ENCODE assay signal across 8 cellular contexts in the genomic region with DNA sequence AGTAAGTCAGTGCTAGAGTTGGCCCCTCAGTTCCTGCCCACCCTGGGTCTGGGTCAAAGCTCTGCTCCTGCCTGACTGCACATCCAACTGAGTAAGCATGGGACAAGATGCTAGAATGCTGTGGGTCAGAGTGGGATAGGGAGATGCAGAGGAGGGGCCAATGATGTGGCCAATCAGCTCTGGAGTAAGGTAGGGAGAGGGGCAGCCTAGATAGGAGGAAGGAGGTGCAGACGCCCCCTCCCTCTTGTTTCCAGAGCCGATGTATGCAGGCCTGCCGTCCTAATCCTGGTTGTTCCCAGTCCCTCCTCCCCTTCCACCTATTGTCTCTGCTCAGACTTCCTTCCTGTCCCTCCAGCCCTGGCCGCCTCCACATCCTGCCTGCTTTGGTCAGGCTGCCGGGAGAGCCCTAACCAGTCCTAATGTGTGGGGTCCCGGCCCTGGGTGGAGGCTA. TPM values are rescaled to one million over a fixed set of nuclear protein-coding genes. Genes with fewer than 3 reads are reported as not detected.
DNase-seq lines count a peak whose midpoint lies in the region; ATAC-seq and TF ChIP-seq lines count a peak whose summit lies in the region.

No MANE protein-coding gene starts in this region.

- intact Hi-C loops in HCT116 (cut with micrococcal nuclease) (no loop called here), OCI-LY7 (cut with micrococcal nuclease; ENCODE audit: unreplicated experiment) (no loop called here)

- RAD21 ChIA-PET in HCT116 (lab: Charles Lee; ENCODE audit: low non-redundant PET in 1 of 2, low total read pairs in 2 of 2, uncharacterized antibody in 2 of 2, unreplicated experiment in 2 of 2): no interaction called here

- TF ChIP-seq POLR2A in HCT116 (IDR thresholded peaks at IDR 0.05; ENCODE audit: borderline replicate concordance, extremely low read depth, insufficient read depth, insufficient read length): no peak

- DNase-seq in HCT116 (ENCODE audit: low read depth, low spot score): no peak
- DNase-seq in activated CD8-positive, alpha-beta T cell treated with anti-CD3 and anti-CD28 coated beads, Interleukin-2, amount 10 ng/mL, durations not matched to agents 7 days and 5 days: no peak
- peak; percentile 68 for DNase-seq in right atrium auricular region (ENCODE audit: low spot score)
- no peak for DNase-seq in skeletal muscle cell (ENCODE audit: low read depth)
- DNase-seq in NCI-H524 (lab: John Stamatoyannopoulos, UW): no peak
- no peak for DNase-seq in stimulated activated naive CD4-positive, alpha-beta T cell (lab: John Stamatoyannopoulos, UW)
- DNase-seq in OCI-LY7 (ENCODE audit: low spot score): no peak

- BruUV-seq in HCT116 (replicated peaks; lab: Mats Ljungman, UMichigan) (no TSS peak), OCI-LY7 (replicated peaks; lab: Mats Ljungman, UMichigan) (no TSS peak)

- POLR2A ChIA-PET in HCT116 (lab: Charles Lee) (interaction anchor here (2.0 kb wide), 1 partner anchor 198 kb away, joined by 10 read pairs; a partner anchor contains a TSS), OCI-LY7 (lab: Charles Lee) (no interaction called here)
- POLR2A ChIA-PET in activated CD8-positive, alpha-beta T cell treated with anti-CD3 and anti-CD28 coated beads, Interleukin-2, amount 10 ng/mL, durations not matched to agents 7 days and 5 days (lab: Charles Lee): no interaction called here

- CTCF ChIA-PET in HCT116 (lab: Charles Lee): no interaction called here
- CTCF ChIA-PET in activated CD8-positive, alpha-beta T cell treated with anti-CD3 and anti-CD28 coated beads, Interleukin-2, amount 10 ng/mL, durations not matched to agents 7 days and 5 days (lab: Charles Lee): interaction anchor here (5.3 kb wide), 1 partner anchor 12 kb away, joined by 71 read pairs; no protein-coding TSS in a partner anchor
- CTCF ChIA-PET in OCI-LY7 (lab: Charles Lee; ENCODE audit: unreplicated experiment): interaction anchor here (0.5 to 1.0 kb wide), 2 partner anchors 11 to 134 kb away, joined by 3 read pairs; no protein-coding TSS in a partner anchor

- H3K27ac ChIP-seq in HCT116 (ENCODE audit: low read depth, low read length): peak overlapping the region; percentile 66
- H3K27ac ChIP-seq in right atrium auricular region: peak overlapping the region; percentile 17 to 84
- H3K27ac ChIP-seq in OCI-LY7 (ENCODE audit: low read depth, low read length, poor library complexity, severe bottlenecking): no peak overlapping the region

- H3K4me2 ChIP-seq in HCT116 (ENCODE audit: low read length) (peak overlapping the region; percentile 85), OCI-LY7 (ENCODE audit: low read length) (no peak overlapping the region)

- H3K9me2 ChIP-seq in HCT116 (ENCODE audit: insufficient read depth): no peaks in the 10 kb centered on the region
- H3K9me2 ChIP-seq in OCI-LY7 (ENCODE audit: insufficient read depth, low read length): no peaks in the 10 kb centered on the region

- H3K4me3 Mint-ChIP-seq in activated CD8-positive, alpha-beta T cell treated with anti-CD3 and anti-CD28 coated beads, Interleukin-2, amount 10 ng/mL, durations not matched to agents 7 days and 5 days: peak overlapping the region; percentile 40

- H3K4me1 ChIP-seq in HCT116 (ENCODE audit: control insufficient read depth in 1 of 2, insufficient read depth in 2 of 2, low read length in 2 of 2): peaks cover 18 to 30% of the 10 kb centered on the region in 2 experiments
- peaks cover 0 to 34% of the 10 kb centered on the region in 2 donors for H3K4me1 ChIP-seq in right atrium auricular region
- peaks cover 5% of the 10 kb centered on the region for H3K4me1 ChIP-seq in OCI-LY7 (ENCODE audit: insufficient read depth, low read length, poor library complexity, severe bottlenecking)

- no peak overlapping the region for H3K27ac Mint-ChIP-seq in activated CD8-positive, alpha-beta T cell treated with anti-CD3 and anti-CD28 coated beads, Interleukin-2, amount 10 ng/mL, durations not matched to agents 7 days and 5 days

- TF ChIP-seq CTCF in HCT116 (IDR thresholded peaks at IDR 0.05 in 2 of 3, conservative IDR thresholded peaks at IDR 0.05 in 1 of 3; ENCODE audit: borderline replicate concordance in 1 of 3, insufficient read depth in 1 of 3, low read depth in 2 of 3, low read length in 2 of 3): no peak
- TF ChIP-seq CTCF in right atrium auricular region (IDR thresholded peaks at IDR 0.05): no peak
- TF ChIP-seq CTCF in OCI-LY7 (conservative IDR thresholded peaks at IDR 0.05; ENCODE audit: low read length): no peak

- H3K9me3 Mint-ChIP-seq in activated CD8-positive, alpha-beta T cell treated with anti-CD3 and anti-CD28 coated beads, Interleukin-2, amount 10 ng/mL, durations not matched to agents 7 days and 5 days (ENCODE audit: insufficient read depth): no peaks in the 10 kb centered on the region

- H3K4me3 ChIP-seq in HCT116 (replicated peaks in 1 of 2; ENCODE audit: low read depth in 1 of 2, low read length in 2 of 2): peak overlapping the region; percentile 56 to 61
- peak overlapping the region; percentile 44 to 60 for H3K4me3 ChIP-seq in right atrium auricular region
- H3K4me3 ChIP-seq in skeletal muscle cell (ENCODE audit: low read depth, low read length): peak overlapping the region; percentile 47
- H3K4me3 ChIP-seq in OCI-LY7 (ENCODE audit: low read depth, low read length, poor library complexity, severe bottlenecking): no peak overlapping the region

- no peak overlapping the region for H2AFZ ChIP-seq in HCT116 (ENCODE audit: low read depth, low read length, poor library complexity, severe bottlenecking)
- no peak overlapping the region for H2AFZ ChIP-seq in OCI-LY7 (ENCODE audit: low read length)

- H3K36me3 Mint-ChIP-seq in activated CD8-positive, alpha-beta T cell treated with anti-CD3 and anti-CD28 coated beads, Interleukin-2, amount 10 ng/mL, durations not matched to agents 7 days and 5 days (ENCODE audit: low read depth): peaks cover 3% of the 10 kb centered on the region

- H4K20me1 ChIP-seq in HCT116 (ENCODE audit: insufficient read depth) (no peaks in the 10 kb centered on the region), OCI-LY7 (ENCODE audit: insufficient read depth, low read length) (no peaks in the 10 kb centered on the region)

- H3K27me3 Mint-ChIP-seq in activated CD8-positive, alpha-beta T cell treated with anti-CD3 and anti-CD28 coated beads, Interleukin-2, amount 10 ng/mL, durations not matched to agents 7 days and 5 days (ENCODE audit: low read depth): no peaks in the 10 kb centered on the region

- H3K36me3 ChIP-seq in HCT116 (ENCODE audit: control insufficient read depth in 1 of 2, insufficient read depth in 2 of 2, low read length in 2 of 2): no peaks in the 10 kb centered on the region
- peaks cover 4% of the 10 kb centered on the region for H3K36me3 ChIP-seq in right atrium auricular region
- no peaks in the 10 kb centered on the region for H3K36me3 ChIP-seq in OCI-LY7 (ENCODE audit: insufficient read depth, low read length)

- H3K9me3 ChIP-seq in HCT116 (ENCODE audit: control insufficient read depth in 1 of 2, insufficient read depth in 1 of 2, low read depth in 1 of 2, low read length in 2 of 2) (no peaks in the 10 kb centered on the region), right atrium auricular region (no peaks in the 10 kb centered on the region), OCI-LY7 (ENCODE audit: low read length) (no peaks in the 10 kb centered on the region)

- peak; percentile 41 for ATAC-seq in HCT116
- ATAC-seq in activated CD8-positive, alpha-beta T cell treated with anti-CD3 and anti-CD28 coated beads, Interleukin-2, amount 10 ng/mL, durations not matched to agents 7 days and 5 days: no peak
- no peak for ATAC-seq in GM19035 (IDR thresholded peaks at IDR 0.05; ENCODE audit: unreplicated experiment)

- peak overlapping the region; percentile 66 for H3K9ac ChIP-seq in HCT116 (ENCODE audit: low read length)

- H3K79me2 ChIP-seq in HCT116 (ENCODE audit: insufficient read depth, low read length) (no peaks in the 10 kb centered on the region; the same call in 1 of the 2 replicates), OCI-LY7 (ENCODE audit: insufficient read depth, low read depth, low read length) (no peaks in the 10 kb centered on the region)

- H3K4me1 Mint-ChIP-seq in activated CD8-positive, alpha-beta T cell treated with anti-CD3 and anti-CD28 coated beads, Interleukin-2, amount 10 ng/mL, durations not matched to agents 7 days and 5 days (ENCODE audit: low read depth): peaks cover 38% of the 10 kb centered on the region

- H3K27me3 ChIP-seq in HCT116 (ENCODE audit: insufficient read depth, low read length): no peaks in the 10 kb centered on the region
- no peaks in the 10 kb centered on the region for H3K27me3 ChIP-seq in right atrium auricular region

- TF ChIP-seq RAD21 in HCT116 (IDR thresholded peaks at IDR 0.05; ENCODE audit: low read depth): no peak

TF ChIP-seq in HCT116, 20 proteins besides CTCF, POLR2A, EP300 and RAD21 (continues in another document):
- TF ChIP-seq ZNF274 (IDR thresholded peaks at IDR 0.05; ENCODE audit: low read depth, low read length) (no peak), POLR2AphosphoS5 (IDR thresholded peaks at IDR 0.05; ENCODE audit: low read depth, low read length) (peak; percentile 39; the same call in 1 of the 2 replicates)

RNA-seq across cellular contexts. Expression of a gene that starts 1.3 kb away (rescaled TPM):
- total RNA-seq in HCT116 (2021; ENCODE audit: unreplicated experiment) (15.1 TPM), right atrium auricular region (10 to 100 TPM in 1 of 2 donors, 1 to 10 TPM in 1; 5.6 to 12.5 TPM), OCI-LY7 (2022) (not detected in 2 replicates)
- polyA plus RNA-seq in HCT116 (2012): 10.4 and 10.6 TPM in 2 replicates
- 1 to 10 TPM; 8.5 to 8.8 TPM for total RNA-seq in activated CD8-positive, alpha-beta T cell treated with anti-CD3 and anti-CD28 coated beads, Interleukin-2, amount 10 ng/mL, durations not matched to agents 7 days and 5 days
- total RNA-seq in OCI-LY7 (2014; rRNA removed; shearing (Covaris generic)): not detected in 2 replicates

RNA-seq across cellular contexts. Expression of a gene that starts 29.6 kb away (rescaled TPM):
- total RNA-seq in HCT116 (2021; ENCODE audit: unreplicated experiment) (37.2 TPM), right atrium auricular region (1 to 10 TPM; 5.1 to 6.4 TPM), OCI-LY7 (2022) (55.3 and 60.8 TPM in 2 replicates)
- 29.5 and 30.8 TPM in 2 replicates for polyA plus RNA-seq in HCT116 (2012)
- 10 to 100 TPM; 46.9 to 47.8 TPM for total RNA-seq in activated CD8-positive, alpha-beta T cell treated with anti-CD3 and anti-CD28 coated beads, Interleukin-2, amount 10 ng/mL, durations not matched to agents 7 days and 5 days
- 31.9 and 49.0 TPM in 2 replicates for total RNA-seq in OCI-LY7 (2014; rRNA removed; shearing (Covaris generic))

RNA-seq across cellular contexts. Expression of a gene that starts 44.0 kb away (rescaled TPM):
- total RNA-seq in HCT116 (2021; ENCODE audit: unreplicated experiment): 8.7 TPM
- polyA plus RNA-seq in HCT116 (2012): 5.1 and 5.4 TPM in 2 replicates
- 10 to 100 TPM; 36.9 to 37.1 TPM for total RNA-seq in activated CD8-positive, alpha-beta T cell treated with anti-CD3 and anti-CD28 coated beads, Interleukin-2, amount 10 ng/mL, durations not matched to agents 7 days and 5 days
- total RNA-seq in right atrium auricular region: 1 to 10 TPM in 1 of 2 donors, under 1 TPM in 1; 0.41 to 1.3 TPM
- total RNA-seq in OCI-LY7 (2014; rRNA removed; shearing (Covaris generic)): 28.0 and 29.8 TPM in 2 replicates
- total RNA-seq in OCI-LY7 (2022): 37.9 and 43.1 TPM in 2 replicates

RNA-seq across cellular contexts. Expression of a gene that starts 44.1 kb away (rescaled TPM):
- total RNA-seq in HCT116 (2021; ENCODE audit: unreplicated experiment) (91.9 TPM), right atrium auricular region (10 to 100 TPM; 21.0 to 22.2 TPM), OCI-LY7 (2022) (83.6 and 85.3 TPM in 2 replicates)
- 91.2 and 93.8 TPM in 2 replicates for polyA plus RNA-seq in HCT116 (2012)
- 10 to 100 TPM; 88.1 to 91.8 TPM for total RNA-seq in activated CD8-positive, alpha-beta T cell treated with anti-CD3 and anti-CD28 coated beads, Interleukin-2, amount 10 ng/mL, durations not matched to agents 7 days and 5 days
- total RNA-seq in OCI-LY7 (2014; rRNA removed; shearing (Covaris generic)): 78.8 and 85.4 TPM in 2 replicates

Comparison
In these comparisons a context has a peak if more than half of its experiments do, and no peak if none do; other contexts are left out.
1. RNA of a gene that starts 1.3 kb away (total RNA-seq): 15.1 TPM in HCT116 (single experiment), 5.6 to 12.5 TPM in right atrium auricular region and 8.5 to 8.8 TPM in activated CD8-positive, alpha-beta T cell treated with anti-CD3 and anti-CD28 coated beads, Interleukin-2, amount 10 ng/mL, durations not matched to agents 7 days and 5 days; not detected in OCI-LY7; every median in the first group is over 4 times any median in the second.